In genomic region chr14:44396226-44396625, GRCh38 we compare ENCODE assay signal across 18 cellular contexts.
A peak's percentile ranks its signal among the peaks of the same experiment; 100 is the strongest.
DNase-seq lines count a peak whose midpoint lies in the region; ATAC-seq and TF ChIP-seq lines count a peak whose summit lies in the region.
"Had no signal": no experiment of that assay in that cellular context is flagged by ENCODE, and none has a peak within 500 bp of the region (broad histone marks: within the 10 kb centered on the region; RNA-seq: fewer than 3 reads in every experiment).

No MANE protein-coding gene starts in this region.

- no peaks in the 10 kb centered on the region for H3K4me1 Mint-ChIP-seq in MCF 10A (ENCODE audit: insufficient read depth, unreplicated experiment)
- no peaks in the 10 kb centered on the region for H3K4me1 Mint-ChIP-seq in T-helper 2 cell treated with Interferon-gamma antibody and Interleukin-4, amounts not matched to agents 5 μg/mL and 100 μg/mL, for 36 hours (ENCODE audit: low read depth)

- dilution Hi-C loops in mammary epithelial cell (cut with HindIII; ENCODE audit: low sequenced_read_pairs) = no loop called here

- no peaks in the 10 kb centered on the region for H3K9me3 Mint-ChIP-seq in MCF 10A (ENCODE audit: unreplicated experiment)
- H3K9me3 Mint-ChIP-seq in T-helper 2 cell treated with Interferon-gamma antibody and Interleukin-4, amounts not matched to agents 5 μg/mL and 100 μg/mL, for 36 hours = peaks cover 21% of the 10 kb centered on the region

- H3K4me3 ChIP-seq in mammary epithelial cell (replicated peaks in 1 of 3; ENCODE audit: insufficient read depth in 1 of 3, low read depth in 2 of 3, low read length in 3 of 3) = no peak overlapping the region
- H3K4me3 ChIP-seq: GM12878 had no signal

- no peak overlapping the region for H3K9ac ChIP-seq in mammary epithelial cell (ENCODE audit: insufficient read depth, low read length)
- H3K9ac ChIP-seq: KMS-11 had no signal

- no peak overlapping the region for H3K4me2 ChIP-seq in mammary epithelial cell (ENCODE audit: insufficient read depth, low read depth, low read length)
- H3K4me2 ChIP-seq: KMS-11 had no signal

- H3K36me3 Mint-ChIP-seq in MCF 10A (ENCODE audit: insufficient read depth, unreplicated experiment) = no peaks in the 10 kb centered on the region
- no peaks in the 10 kb centered on the region for H3K36me3 Mint-ChIP-seq in T-helper 2 cell treated with Interferon-gamma antibody and Interleukin-4, amounts not matched to agents 5 μg/mL and 100 μg/mL, for 36 hours (ENCODE audit: low read depth)

- no peaks in the 10 kb centered on the region for H3K79me2 ChIP-seq in mammary epithelial cell (ENCODE audit: insufficient read depth, low read length)

- H3K9me3 ChIP-seq in mammary epithelial cell (replicated peaks; ENCODE audit: insufficient read depth, low read length) = no peaks in the 10 kb centered on the region
- H3K9me3 ChIP-seq: BE2C had no signal

- CTCF ChIA-PET in MCF 10A (lab: Yijun Ruan, JAX) (no interaction called here), mammary epithelial cell (lab: Charles Lee; ENCODE audit: low non-redundant PET) (no interaction called here)

- no peak overlapping the region for H3K4me3 Mint-ChIP-seq in MCF 10A (ENCODE audit: unreplicated experiment)
- H3K4me3 Mint-ChIP-seq in T-helper 2 cell treated with Interferon-gamma antibody and Interleukin-4, amounts not matched to agents 5 μg/mL and 100 μg/mL, for 36 hours = no peak overlapping the region
- H3K4me3 Mint-ChIP-seq: CD4-positive, alpha-beta T cell had no signal

- ATAC-seq in left colon (peak; percentile 54), HG02885 (IDR thresholded peaks at IDR 0.05; ENCODE audit: poor library complexity, unreplicated experiment) (no peak)
- ATAC-seq: GM12878, HCT116, Panc1 had no signal

- DNase-seq in MCF 10A (ENCODE audit: unreplicated experiment) (peak; percentile 2), mammary epithelial cell (no peak), NCI-H748 treated with DMSO at 0.1 percent for 48 hours (lab: John Stamatoyannopoulos, UW) (peak; percentile 65), left colon (no peak), KG1 (lab: John Stamatoyannopoulos, UW) (no peak)
- no peak for DNase-seq in T-helper 2 cell treated with Interferon-gamma antibody and Interleukin-4, amounts not matched to agents 5 μg/mL and 100 μg/mL, for 36 hours (ENCODE audit: low spot score)
- DNase-seq: BE2C; CD4-positive, alpha-beta T cell; DND-41; NCI-H1105 treated with DMSO at 0.1 percent for 48 hours; NCI-H1694 treated with DMSO at 0.1 percent for 48 hours; NCI-H524 treated with DMSO at 0.1 percent for 48 hours; SW 1271 had no signal

- H3K4me1 ChIP-seq in mammary epithelial cell (ENCODE audit: insufficient read depth, low read length) = no peaks in the 10 kb centered on the region
- H3K4me1 ChIP-seq: BE2C had no signal

- BruUV-seq in MCF 10A (replicated peaks; lab: Mats Ljungman, UMichigan) (no TSS peak), mammary epithelial cell (replicated peaks; lab: Mats Ljungman, UMichigan) (no TSS peak)

- H3K27me3 Mint-ChIP-seq in MCF 10A (ENCODE audit: insufficient read depth, unreplicated experiment) = no peaks in the 10 kb centered on the region
- no peaks in the 10 kb centered on the region for H3K27me3 Mint-ChIP-seq in T-helper 2 cell treated with Interferon-gamma antibody and Interleukin-4, amounts not matched to agents 5 μg/mL and 100 μg/mL, for 36 hours (ENCODE audit: low read depth)
- H3K27me3 Mint-ChIP-seq: CD4-positive, alpha-beta T cell had no signal

- no peak overlapping the region for H3K27ac ChIP-seq in mammary epithelial cell (ENCODE audit: insufficient read depth, low read depth, low read length)
- H3K27ac ChIP-seq: KMS-11 had no signal

- H3K27ac Mint-ChIP-seq in MCF 10A (ENCODE audit: low read depth, unreplicated experiment) = no peak overlapping the region
- no peak overlapping the region for H3K27ac Mint-ChIP-seq in T-helper 2 cell treated with Interferon-gamma antibody and Interleukin-4, amounts not matched to agents 5 μg/mL and 100 μg/mL, for 36 hours
- H3K27ac Mint-ChIP-seq: CD4-positive, alpha-beta T cell had no signal

- TF ChIP-seq CTCF in MCF 10A (IDR thresholded peaks at IDR 0.05; ENCODE audit: unreplicated experiment) (no peak), mammary epithelial cell (conservative IDR thresholded peaks at IDR 0.05 in 1 of 2, IDR thresholded peaks at IDR 0.05 in 1 of 2; ENCODE audit: extremely low read depth in 1 of 2, insufficient read depth in 1 of 2, low read depth in 1 of 2, low read length in 2 of 2) (no peak)

- no peaks in the 10 kb centered on the region for H3K36me3 ChIP-seq in mammary epithelial cell (ENCODE audit: insufficient read depth, low read length)
- H3K36me3 ChIP-seq: BE2C had no signal

- in situ Hi-C loops in mammary epithelial cell (cut with MboI; ENCODE audit: low sequenced_read_pairs in 2 of 2) = no loop called here

- H4K20me1 ChIP-seq in mammary epithelial cell (ENCODE audit: insufficient read depth, low read length) = no peaks in the 10 kb centered on the region

- H3K27me3 ChIP-seq in mammary epithelial cell (ENCODE audit: insufficient read depth, low read length) = no peaks in the 10 kb centered on the region
- H3K27me3 ChIP-seq: BE2C had no signal

- POLR2A ChIA-PET in MCF 10A (lab: Yijun Ruan, JAX) = no interaction called here

- 50% methylated on average over 2 of the region's 2 CpGs for WGBS in mammary epithelial cell (ENCODE audit: low coverage, missing lambda C conversion rate)

- intact Hi-C loops in MCF 10A (cut with micrococcal nuclease) (no loop called here), mammary epithelial cell (cut with micrococcal nuclease) (no loop called here), left colon (cut with DNase I, micrococcal nuclease) (no loop called here)

- H2AFZ ChIP-seq in mammary epithelial cell (ENCODE audit: low read depth, low read length) = no peak overlapping the region

Comparison
In these comparisons a context has a peak if more than half of its experiments do, and no peak if none do; other contexts are left out.
1. DNase-seq: peak in MCF 10A (single experiment) and NCI-H748 treated with DMSO at 0.1 percent for 48 hours (single experiment); none in mammary epithelial cell (single experiment), left colon (0 of 2), KG1 (single experiment) and T-helper 2 cell treated with Interferon-gamma antibody and Interleukin-4, amounts not matched to agents 5 μg/mL and 100 μg/mL, for 36 hours (single experiment).